In genomic region chr19:1057185-1057857, GRCh38 we compare ENCODE assay signal across 8 cellular contexts. TPM values are rescaled to one million over a fixed set of nuclear protein-coding genes. Genes with fewer than 3 reads are reported as not detected.
A peak's percentile ranks its signal among the peaks of the same experiment; 100 is the strongest.
DNase-seq lines count a peak whose midpoint lies in the region; ATAC-seq and TF ChIP-seq lines count a peak whose summit lies in the region.

No MANE protein-coding gene starts in this region.

- H3K27ac ChIP-seq in PC-9, result no peak overlapping the region
- H3K27ac ChIP-seq in effector memory CD4-positive, alpha-beta T cell (ENCODE audit: insufficient read depth, low read length, poor library complexity, severe bottlenecking), result no peak overlapping the region

- CTCF ChIA-PET in PC-9 (lab: Charles Lee), result interaction anchor here (0.5 kb wide), 1 partner anchor 48 kb away, joined by 3 read pairs; no protein-coding TSS in a partner anchor

- peak; percentile 55 to 64 for DNase-seq in activated CD4-positive, alpha-beta T cell treated with anti-CD3 and anti-CD28 coated beads for 4 hours
- DNase-seq in activated CD4-positive, alpha-beta T cell treated with anti-CD3 and anti-CD28 coated beads for 1 hour, result no peak
- DNase-seq in PC-9 (peak in 1 of 2 experiments; percentile 43), inferior parietal cortex (ENCODE audit: extremely low spot score) (no peak), ecto neural progenitor cell (ENCODE audit: low spot score) (no peak)
- DNase-seq in central memory CD8-positive, alpha-beta T cell (ENCODE audit: low spot score in 2 of 2), result no peak
- DNase-seq in stimulated activated naive B cell treated with anti-CD40 and anti-IgM and Interleukin-4, amounts not matched to agents 10 μg/mL and 1 μg/mL and 100 μg/mL, for 72 hours, result no peak
- DNase-seq in effector memory CD4-positive, alpha-beta T cell, result no peak

- H3K9me3 Mint-ChIP-seq in central memory CD8-positive, alpha-beta T cell, result no peaks in the 10 kb centered on the region
- H3K9me3 Mint-ChIP-seq in stimulated activated naive B cell treated with anti-CD40 and anti-IgM and Interleukin-4, amounts not matched to agents 10 μg/mL and 1 μg/mL and 100 μg/mL, for 72 hours, result peaks cover 13 to 21% of the 10 kb centered on the region in 2 donors

- H3K4me2 ChIP-seq in PC-9, result no peak overlapping the region

- no peak overlapping the region for H3K4me3 ChIP-seq in PC-9
- H3K4me3 ChIP-seq in effector memory CD4-positive, alpha-beta T cell (ENCODE audit: insufficient read depth, low read depth, low read length, poor library complexity, severe bottlenecking), result no peak overlapping the region

- no peaks in the 10 kb centered on the region for H3K79me2 ChIP-seq in PC-9 (ENCODE audit: low read depth)

- no peaks in the 10 kb centered on the region for H3K9me3 ChIP-seq in PC-9 (ENCODE audit: insufficient read depth, low read depth)
- H3K9me3 ChIP-seq in effector memory CD4-positive, alpha-beta T cell (ENCODE audit: control insufficient read depth, low read length), result no peaks in the 10 kb centered on the region

- H4K20me1 ChIP-seq in PC-9 (ENCODE audit: insufficient read depth), result no peaks in the 10 kb centered on the region

- intact Hi-C loops in PC-9 (cut with micrococcal nuclease; ENCODE audit: unreplicated experiment), result no loop called here

- H2AFZ ChIP-seq in PC-9, result no peak overlapping the region

- peak overlapping the region; percentile 62 for H3K27ac Mint-ChIP-seq in central memory CD8-positive, alpha-beta T cell (ENCODE audit: low read depth)
- H3K27ac Mint-ChIP-seq in stimulated activated naive B cell treated with anti-CD40 and anti-IgM and Interleukin-4, amounts not matched to agents 10 μg/mL and 1 μg/mL and 100 μg/mL, for 72 hours, result peak overlapping the region; percentile 52

- POLR2A ChIA-PET in PC-9 (lab: Charles Lee; ENCODE audit: unreplicated experiment), result interaction anchor here (0.7 kb wide), 1 partner anchor 20 kb away, joined by 14 read pairs; no protein-coding TSS in a partner anchor

- peaks cover 5% of the 10 kb centered on the region; the same call in 1 of the 2 replicates for H3F3A ChIP-seq in PC-9 (ENCODE audit: insufficient read depth, low read depth)

- H3K4me1 Mint-ChIP-seq in central memory CD8-positive, alpha-beta T cell, result peaks cover 24% of the 10 kb centered on the region
- H3K4me1 Mint-ChIP-seq in stimulated activated naive B cell treated with anti-CD40 and anti-IgM and Interleukin-4, amounts not matched to agents 10 μg/mL and 1 μg/mL and 100 μg/mL, for 72 hours, result peaks cover 6 to 15% of the 10 kb centered on the region in 2 donors

- H3K9me2 ChIP-seq in PC-9 (ENCODE audit: insufficient read depth), result no peaks in the 10 kb centered on the region

- no peak overlapping the region for H3K4me3 Mint-ChIP-seq in central memory CD8-positive, alpha-beta T cell
- no peak overlapping the region for H3K4me3 Mint-ChIP-seq in stimulated activated naive B cell treated with anti-CD40 and anti-IgM and Interleukin-4, amounts not matched to agents 10 μg/mL and 1 μg/mL and 100 μg/mL, for 72 hours

- H3K36me3 ChIP-seq in PC-9 (ENCODE audit: low read depth), result no peaks in the 10 kb centered on the region
- H3K36me3 ChIP-seq in effector memory CD4-positive, alpha-beta T cell (ENCODE audit: control insufficient read depth, insufficient read depth, low read length), result peaks cover 32% of the 10 kb centered on the region

- peak; percentile 83 for ATAC-seq in central memory CD8-positive, alpha-beta T cell (replicated peaks; ENCODE audit: extremely low read depth, poor library complexity, severe bottlenecking)
- peak; percentile 33 to 48 for ATAC-seq in stimulated activated naive B cell treated with anti-CD40 and anti-IgM and Interleukin-4, amounts not matched to agents 10 μg/mL and 1 μg/mL and 100 μg/mL, for 72 hours (replicated peaks)

- H3K36me3 Mint-ChIP-seq in central memory CD8-positive, alpha-beta T cell (ENCODE audit: insufficient read depth), result peaks cover 21% of the 10 kb centered on the region
- peaks cover 75 to 78% of the 10 kb centered on the region in 2 donors for H3K36me3 Mint-ChIP-seq in stimulated activated naive B cell treated with anti-CD40 and anti-IgM and Interleukin-4, amounts not matched to agents 10 μg/mL and 1 μg/mL and 100 μg/mL, for 72 hours

- no TSS peak for BruUV-seq in PC-9 (replicated peaks; lab: Mats Ljungman, UMichigan)

- no peaks in the 10 kb centered on the region for H3K27me3 Mint-ChIP-seq in central memory CD8-positive, alpha-beta T cell
- no peaks in the 10 kb centered on the region for H3K27me3 Mint-ChIP-seq in stimulated activated naive B cell treated with anti-CD40 and anti-IgM and Interleukin-4, amounts not matched to agents 10 μg/mL and 1 μg/mL and 100 μg/mL, for 72 hours

- peak; percentile 61 for TF ChIP-seq CTCF in PC-9 (conservative IDR thresholded peaks at IDR 0.05)

- no peaks in the 10 kb centered on the region for H3K4me1 ChIP-seq in PC-9 (replicated peaks; ENCODE audit: insufficient read depth)
- peaks cover 11% of the 10 kb centered on the region for H3K4me1 ChIP-seq in effector memory CD4-positive, alpha-beta T cell (ENCODE audit: control insufficient read depth, insufficient read depth, low read length, poor library complexity, severe bottlenecking)

- no peaks in the 10 kb centered on the region for H3K27me3 ChIP-seq in PC-9 (ENCODE audit: insufficient read depth, low read depth)
- no peaks in the 10 kb centered on the region for H3K27me3 ChIP-seq in effector memory CD4-positive, alpha-beta T cell (replicated peaks; ENCODE audit: control insufficient read depth, insufficient read depth, low read length, poor library complexity, severe bottlenecking)

RNA-seq across cellular contexts. Expression of gene ARHGAP45, which starts 9.6 kb away (rescaled TPM):
- 20.2 and 20.6 TPM in 2 replicates for total RNA-seq in PC-9 (2021)

RNA-seq across cellular contexts. Expression of gene ABCA7, which starts 17.4 kb away (rescaled TPM):
- 29.9 and 32.0 TPM in 2 replicates for total RNA-seq in PC-9 (2021)

RNA-seq across cellular contexts. Expression of gene CNN2, which starts 30.9 kb away (rescaled TPM):
- total RNA-seq in PC-9 (2021), result 168 and 206 TPM in 2 replicates

RNA-seq across cellular contexts. Expression of gene RNU6-2, which starts 36.0 kb away (rescaled TPM):
- total RNA-seq in PC-9 (2021), result not detected in 2 replicates

RNA-seq across cellular contexts. Expression of gene TMEM259, which starts 36.4 kb away (rescaled TPM):
- 155 and 162 TPM in 2 replicates for total RNA-seq in PC-9 (2021)

Comparison
In these comparisons a context has a peak if more than half of its experiments do, and no peak if none do; other contexts are left out.
1. DNase-seq: peak in activated CD4-positive, alpha-beta T cell treated with anti-CD3 and anti-CD28 coated beads for 4 hours (2 of 2); none in activated CD4-positive, alpha-beta T cell treated with anti-CD3 and anti-CD28 coated beads for 1 hour (single experiment), central memory CD8-positive, alpha-beta T cell (0 of 2), stimulated activated naive B cell treated with anti-CD40 and anti-IgM and Interleukin-4, amounts not matched to agents 10 μg/mL and 1 μg/mL and 100 μg/mL, for 72 hours (single experiment), effector memory CD4-positive, alpha-beta T cell (0 of 3), inferior parietal cortex (single experiment) and ecto neural progenitor cell (single experiment).